Comparison of ENCODE assay signal across 1 cellular context in the genomic region with DNA sequence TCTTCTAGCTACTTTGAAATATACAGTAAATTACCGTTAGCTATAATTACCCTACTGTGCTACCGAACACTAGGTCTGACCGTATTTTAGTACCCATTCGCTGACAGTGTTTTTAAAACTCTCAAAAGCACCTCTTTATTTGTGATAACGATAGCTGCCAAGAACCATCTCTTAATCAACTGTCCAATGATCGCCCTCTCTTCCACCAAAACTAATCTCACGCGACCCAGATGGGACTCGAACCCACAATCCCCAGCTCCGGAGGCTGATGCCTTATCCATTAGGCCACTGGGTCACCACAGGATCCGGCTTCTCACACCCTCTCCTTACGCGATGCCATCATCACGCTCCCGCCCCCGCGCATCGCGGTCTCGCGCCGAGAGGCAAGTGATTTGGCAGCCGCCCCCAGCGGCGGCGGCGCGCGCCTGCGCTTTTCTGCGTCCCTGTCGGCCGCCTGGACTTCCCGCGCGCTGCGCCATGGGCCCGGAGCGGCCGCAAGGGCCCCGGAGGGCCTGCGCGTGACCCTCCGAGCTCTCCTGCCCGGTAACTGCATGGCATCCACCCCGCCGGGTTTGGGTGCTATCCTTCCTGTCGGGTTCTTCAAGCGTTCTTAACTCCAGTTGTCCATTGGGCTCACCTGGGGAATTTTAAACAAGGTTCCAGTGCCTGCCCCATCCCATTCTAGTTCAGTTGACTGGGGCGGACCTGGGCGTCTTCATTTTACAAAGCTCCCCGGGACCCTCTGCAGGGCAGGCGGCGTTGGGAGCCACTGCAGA.
TF ChIP-seq lines count a peak whose summit lies in the region.

No MANE protein-coding gene starts in this region.

TF ChIP-seq in GM12878, 131 proteins besides CTCF, POLR2A, EP300 and RAD21 (continued from another document and continues in another):
- TF ChIP-seq MLLT1 (IDR thresholded peaks at IDR 0.05) (peak; percentile 78), PKNOX1 (IDR thresholded peaks at IDR 0.05) (peak; percentile 60), BRCA1 (IDR thresholded peaks at IDR 0.05; ENCODE audit: low read depth, low read length) (no peak), MYB (IDR thresholded peaks at IDR 0.05; ENCODE audit: borderline replicate concordance, low read depth, low read length) (no peak), RELA (IDR thresholded peaks at IDR 0.05; ENCODE audit: borderline replicate concordance, partially characterized antibody) (peak; percentile 87), ZNF274 (IDR thresholded peaks at IDR 0.05; ENCODE audit: insufficient read depth, insufficient read length) (no peak), MTA3 (IDR thresholded peaks at IDR 0.05; ENCODE audit: borderline replicate concordance, low read length) (peak; percentile 56; the same call in 1 of the 2 replicates), CHD2 (IDR thresholded peaks at IDR 0.05; ENCODE audit: borderline replicate concordance, low read depth, low read length) (peak; percentile 79), HCFC1 (IDR thresholded peaks at IDR 0.05; ENCODE audit: low read length) (peak; percentile 42), IRF4 (IDR thresholded peaks at IDR 0.05; ENCODE audit: low read depth, low read length) (peak; percentile 73), MEF2A (IDR thresholded peaks at IDR 0.05; ENCODE audit: insufficient read depth, low read depth, low read length) (0 out of 2 replicates have a peak, but pooled peaks have one; percentile 25), EZH2 (IDR thresholded peaks at IDR 0.05; ENCODE audit: borderline replicate concordance, control insufficient read depth, low read depth, low read length) (no peak), ZNF24 (IDR thresholded peaks at IDR 0.05) (peak; percentile 100), STAT1 (conservative IDR thresholded peaks at IDR 0.05) (peak; percentile 98), PML (IDR thresholded peaks at IDR 0.05; ENCODE audit: low read length) (peak; percentile 93), FOXK2 (IDR thresholded peaks at IDR 0.05) (no peak), EED (IDR thresholded peaks at IDR 0.05; ENCODE audit: low read depth) (peak; percentile 26; the same call in 1 of the 2 replicates), RB1 (IDR thresholded peaks at IDR 0.05; ENCODE audit: borderline replicate concordance) (peak; percentile 99), CEBPB (IDR thresholded peaks at IDR 0.05; ENCODE audit: borderline replicate concordance in 1 of 2, low read depth in 2 of 2, low read length in 2 of 2) (peak in 1 of 2 experiments; percentile 38; a peak in 2 of 4 replicates), CHD1 (IDR thresholded peaks at IDR 0.05; ENCODE audit: low read depth, low read length) (no peak), FOXM1 (IDR thresholded peaks at IDR 0.05; ENCODE audit: low read depth, low read length) (peak; percentile 51; the same call in 1 of the 2 replicates), ATF2 (IDR thresholded peaks at IDR 0.05; ENCODE audit: low read length) (peak; percentile 84), SKIL (IDR thresholded peaks at IDR 0.05; ENCODE audit: low read depth, poor library complexity, severe bottlenecking) (peak; percentile 83), GATAD2B (conservative IDR thresholded peaks at IDR 0.05; ENCODE audit: low read depth) (peak; percentile 86), SMARCA5 (IDR thresholded peaks at IDR 0.05) (peak; percentile 86), SMC3 (IDR thresholded peaks at IDR 0.05; ENCODE audit: borderline replicate concordance, low read length) (no peak), TAF1 (IDR thresholded peaks at IDR 0.05; ENCODE audit: borderline replicate concordance, low read depth, low read length) (peak; percentile 53; the same call in 1 of the 2 replicates), EGR1 (IDR thresholded peaks at IDR 0.05; ENCODE audit: borderline replicate concordance in 1 of 2, low read depth in 2 of 2, low read length in 2 of 2) (peak; percentile 96 to 100), POLR2AphosphoS5 (IDR thresholded peaks at IDR 0.05; ENCODE audit: low read length) (peak; percentile 75; the same call in 1 of the 2 replicates), BMI1 (IDR thresholded peaks at IDR 0.05; ENCODE audit: borderline replicate concordance) (no peak), CBFB (IDR thresholded peaks at IDR 0.05; ENCODE audit: low read depth) (peak; percentile 85), ZNF687 (IDR thresholded peaks at IDR 0.05) (peak; percentile 85), NFXL1 (IDR thresholded peaks at IDR 0.05; ENCODE audit: borderline replicate concordance) (no peak), TBL1XR1 (IDR thresholded peaks at IDR 0.05; ENCODE audit: low read depth, low read length) (peak; percentile 95; the same call in 1 of the 2 replicates), MYC (IDR thresholded peaks at IDR 0.05; ENCODE audit: insufficient read depth, insufficient read length, insufficient replicate concordance, low read length, severe bottlenecking) (no peak), E2F4 (IDR thresholded peaks at IDR 0.05; ENCODE audit: low read depth, low read length) (peak; percentile 72), MEF2B (IDR thresholded peaks at IDR 0.05; ENCODE audit: partially characterized antibody, poor library complexity, severe bottlenecking) (no peak)
- TF ChIP-seq, protein P1, sequence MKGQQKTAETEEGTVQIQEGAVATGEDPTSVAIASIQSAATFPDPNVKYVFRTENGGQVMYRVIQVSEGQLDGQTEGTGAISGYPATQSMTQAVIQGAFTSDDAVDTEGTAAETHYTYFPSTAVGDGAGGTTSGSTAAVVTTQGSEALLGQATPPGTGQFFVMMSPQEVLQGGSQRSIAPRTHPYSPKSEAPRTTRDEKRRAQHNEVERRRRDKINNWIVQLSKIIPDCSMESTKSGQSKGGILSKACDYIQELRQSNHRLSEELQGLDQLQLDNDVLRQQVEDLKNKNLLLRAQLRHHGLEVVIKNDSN (IDR thresholded peaks at IDR 0.05; ENCODE audit: borderline replicate concordance, extremely low read length, insufficient read depth, low read depth, low read length) = peak; percentile 45
- TF ChIP-seq, protein P2, sequence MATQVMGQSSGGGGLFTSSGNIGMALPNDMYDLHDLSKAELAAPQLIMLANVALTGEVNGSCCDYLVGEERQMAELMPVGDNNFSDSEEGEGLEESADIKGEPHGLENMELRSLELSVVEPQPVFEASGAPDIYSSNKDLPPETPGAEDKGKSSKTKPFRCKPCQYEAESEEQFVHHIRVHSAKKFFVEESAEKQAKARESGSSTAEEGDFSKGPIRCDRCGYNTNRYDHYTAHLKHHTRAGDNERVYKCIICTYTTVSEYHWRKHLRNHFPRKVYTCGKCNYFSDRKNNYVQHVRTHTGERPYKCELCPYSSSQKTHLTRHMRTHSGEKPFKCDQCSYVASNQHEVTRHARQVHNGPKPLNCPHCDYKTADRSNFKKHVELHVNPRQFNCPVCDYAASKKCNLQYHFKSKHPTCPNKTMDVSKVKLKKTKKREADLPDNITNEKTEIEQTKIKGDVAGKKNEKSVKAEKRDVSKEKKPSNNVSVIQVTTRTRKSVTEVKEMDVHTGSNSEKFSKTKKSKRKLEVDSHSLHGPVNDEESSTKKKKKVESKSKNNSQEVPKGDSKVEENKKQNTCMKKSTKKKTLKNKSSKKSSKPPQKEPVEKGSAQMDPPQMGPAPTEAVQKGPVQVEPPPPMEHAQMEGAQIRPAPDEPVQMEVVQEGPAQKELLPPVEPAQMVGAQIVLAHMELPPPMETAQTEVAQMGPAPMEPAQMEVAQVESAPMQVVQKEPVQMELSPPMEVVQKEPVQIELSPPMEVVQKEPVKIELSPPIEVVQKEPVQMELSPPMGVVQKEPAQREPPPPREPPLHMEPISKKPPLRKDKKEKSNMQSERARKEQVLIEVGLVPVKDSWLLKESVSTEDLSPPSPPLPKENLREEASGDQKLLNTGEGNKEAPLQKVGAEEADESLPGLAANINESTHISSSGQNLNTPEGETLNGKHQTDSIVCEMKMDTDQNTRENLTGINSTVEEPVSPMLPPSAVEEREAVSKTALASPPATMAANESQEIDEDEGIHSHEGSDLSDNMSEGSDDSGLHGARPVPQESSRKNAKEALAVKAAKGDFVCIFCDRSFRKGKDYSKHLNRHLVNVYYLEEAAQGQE (IDR thresholded peaks at IDR 0.05; ENCODE audit: low read depth, low read length) = no peak
- TF ChIP-seq, protein P3, sequence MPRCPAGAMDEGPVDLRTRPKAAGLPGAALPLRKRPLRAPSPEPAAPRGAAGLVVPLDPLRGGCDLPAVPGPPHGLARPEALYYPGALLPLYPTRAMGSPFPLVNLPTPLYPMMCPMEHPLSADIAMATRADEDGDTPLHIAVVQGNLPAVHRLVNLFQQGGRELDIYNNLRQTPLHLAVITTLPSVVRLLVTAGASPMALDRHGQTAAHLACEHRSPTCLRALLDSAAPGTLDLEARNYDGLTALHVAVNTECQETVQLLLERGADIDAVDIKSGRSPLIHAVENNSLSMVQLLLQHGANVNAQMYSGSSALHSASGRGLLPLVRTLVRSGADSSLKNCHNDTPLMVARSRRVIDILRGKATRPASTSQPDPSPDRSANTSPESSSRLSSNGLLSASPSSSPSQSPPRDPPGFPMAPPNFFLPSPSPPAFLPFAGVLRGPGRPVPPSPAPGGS (IDR thresholded peaks at IDR 0.05; ENCODE audit: borderline replicate concordance, insufficient read depth, low read depth, low read length, poor library complexity, severe bottlenecking) = no peak
